Comparison of ENCODE assay signal across 14 cellular contexts in genomic region chr7:1547777-1548437, GRCh38. TPM values are rescaled to one million over a fixed set of nuclear protein-coding genes. Genes with fewer than 3 reads are reported as not detected.
"Had no signal": no experiment of that assay in that cellular context is flagged by ENCODE, and none has a peak within 500 bp of the region (broad histone marks: within the 10 kb centered on the region; RNA-seq: fewer than 3 reads in every experiment).

No MANE protein-coding gene starts in this region.

- H3K9me3 Mint-ChIP-seq: activated T-cell treated with anti-CD3 and anti-CD28 coated beads, Interleukin-2, amount 50 U/mL, for 72 hours; T-helper 1 cell treated with Interleukin-12 subunit alpha and Interleukin-12 subunit beta and Interleukin-4 antibody, amounts not matched to agents 30 μg/mL and 1 μg/mL, for 36 hours had no signal

- H3K36me3 ChIP-seq: colonic mucosa had no signal

- FAIRE-seq: endothelial cell of umbilical vein, small intestine had no signal

- H3K27me3 ChIP-seq: colonic mucosa, heart right ventricle, suprapubic skin, upper lobe of left lung had no signal

- H3K79me2 ChIP-seq: parathyroid adenoma had no signal

- H3K4me3 ChIP-seq: colonic mucosa, heart right ventricle, left ventricle myocardium inferior, suprapubic skin, upper lobe of left lung had no signal

- DNase-seq: activated CD4-positive, alpha-beta T cell treated with anti-CD3 and anti-CD28 coated beads, Interleukin-2, amount 50 U/mL, for 1 hour; activated T-cell treated with anti-CD3 and anti-CD28 coated beads, Interleukin-2, amount 50 U/mL, for 72 hours; colonic mucosa; foreskin melanocyte; left ventricle myocardium inferior; retina; small intestine had no signal

- H2AFZ ChIP-seq: parathyroid adenoma had no signal

- H3K9ac ChIP-seq: parathyroid adenoma had no signal

- H3K27ac ChIP-seq: colonic mucosa, heart right ventricle, left ventricle myocardium inferior, parathyroid adenoma, suprapubic skin, upper lobe of left lung had no signal

- ATAC-seq: heart right ventricle had no signal

- H3K9me3 ChIP-seq: colonic mucosa, heart right ventricle, left ventricle myocardium inferior, suprapubic skin, upper lobe of left lung had no signal

- H3K4me1 ChIP-seq: parathyroid adenoma had no signal

- H3K4me3 Mint-ChIP-seq: activated T-cell treated with anti-CD3 and anti-CD28 coated beads, Interleukin-2, amount 50 U/mL, for 72 hours; T-helper 1 cell treated with Interleukin-12 subunit alpha and Interleukin-12 subunit beta and Interleukin-4 antibody, amounts not matched to agents 30 μg/mL and 1 μg/mL, for 36 hours had no signal

- H3K27ac Mint-ChIP-seq: activated T-cell treated with anti-CD3 and anti-CD28 coated beads, Interleukin-2, amount 50 U/mL, for 72 hours; T-helper 1 cell treated with Interleukin-12 subunit alpha and Interleukin-12 subunit beta and Interleukin-4 antibody, amounts not matched to agents 30 μg/mL and 1 μg/mL, for 36 hours had no signal

RNA-seq across cellular contexts. Expression of gene TMEM184A, which starts 8.1 kb away (rescaled TPM):
- total RNA-seq: endothelial cell of umbilical vein had no signal
- polyA plus RNA-seq: neural cell had no signal
